25 cellular contexts compared by ENCODE assay signal in the genomic region with DNA sequence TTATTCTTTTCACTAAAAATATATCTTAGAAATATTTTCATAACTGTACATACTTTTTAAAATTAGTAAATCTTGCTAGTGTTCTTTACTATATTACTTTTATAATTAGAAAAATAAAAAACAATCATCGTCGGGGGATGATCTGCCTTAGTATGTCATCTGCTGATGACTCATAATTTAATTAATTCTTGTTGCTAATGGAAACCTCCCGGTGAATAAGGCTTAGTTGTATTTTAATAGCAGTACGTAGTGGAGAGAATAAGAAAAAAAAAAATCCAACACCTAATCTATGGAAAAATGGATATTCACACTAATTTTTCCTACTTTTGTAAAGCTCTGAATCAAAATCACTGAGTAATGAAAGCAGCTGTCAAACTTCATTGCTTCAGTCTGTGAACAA.
DNase-seq lines count a peak whose midpoint lies in the region; ATAC-seq and TF ChIP-seq lines count a peak whose summit lies in the region.
"Had no signal": no experiment of that assay in that cellular context is flagged by ENCODE, and none has a peak within 500 bp of the region (broad histone marks: within the 10 kb centered on the region; RNA-seq: fewer than 3 reads in every experiment).

No MANE protein-coding gene starts in this region.

- no peak overlapping the region for H2BK120ac ChIP-seq in mesenchymal stem cell (ENCODE audit: low read depth, low read length)

- TF ChIP-seq CTCF in RWPE1 (conservative IDR thresholded peaks at IDR 0.05; ENCODE audit: low read depth) (no peak), epithelial cell of proximal tubule (conservative IDR thresholded peaks at IDR 0.05; ENCODE audit: low read depth, low read length) (no peak), smooth muscle cell (IDR thresholded peaks at IDR 0.05; ENCODE audit: borderline replicate concordance, insufficient read depth, poor library complexity, severe bottlenecking) (no peak)

- H4K20me1 ChIP-seq in smooth muscle cell (ENCODE audit: low read depth), result no peaks in the 10 kb centered on the region

- no peak for ATAC-seq in HG02840 (IDR thresholded peaks at IDR 0.05; ENCODE audit: low FRiP score, unreplicated experiment)
- ATAC-seq: CD8-positive, alpha-beta T cell had no signal

- no CpG with 5 or more reads among the region's 4 CpGs for WGBS in mesenchymal stem cell
- 79% methylated on average over 4 of the region's 4 CpGs for WGBS in smooth muscle cell (ENCODE audit: low lambda C conversion rate)

- H3K14ac ChIP-seq in mesenchymal stem cell (ENCODE audit: low read length in 2 of 2), result no peak overlapping the region

- POLR2A ChIA-PET in RWPE1 (lab: Yijun Ruan, JAX; ENCODE audit: low non-redundant PET), result no interaction called here
- POLR2A ChIA-PET in CD8-positive, alpha-beta memory T cell (lab: Charles Lee), result no interaction called here

- H3K4me3 Mint-ChIP-seq in CD8-positive, alpha-beta memory T cell, result no peak overlapping the region
- H3K4me3 Mint-ChIP-seq: activated B cell treated with CpG ODN at 0.5 μM for 24 hours; activated T-cell treated with anti-CD3 and anti-CD28 coated beads, Interleukin-2, amount 50 U/mL, for 24 hours; CD8-positive, alpha-beta T cell had no signal

- no peak overlapping the region for H3K27ac Mint-ChIP-seq in CD8-positive, alpha-beta memory T cell
- H3K27ac Mint-ChIP-seq: activated B cell treated with CpG ODN at 0.5 μM for 24 hours; activated T-cell treated with anti-CD3 and anti-CD28 coated beads, Interleukin-2, amount 50 U/mL, for 24 hours; CD8-positive, alpha-beta T cell had no signal

- no peaks in the 10 kb centered on the region for H3K79me2 ChIP-seq in smooth muscle cell (ENCODE audit: low read depth)

- H4K91ac ChIP-seq in mesenchymal stem cell (ENCODE audit: low read length), result no peak overlapping the region

- H3K36me3 Mint-ChIP-seq in CD8-positive, alpha-beta memory T cell, result peaks cover 0 to under 1% (median 0%) of the 10 kb centered on the region in 3 donors
- H3K36me3 Mint-ChIP-seq: CD8-positive, alpha-beta T cell had no signal

- H2BK12ac ChIP-seq in mesenchymal stem cell (ENCODE audit: low read length in 2 of 2), result no peak overlapping the region

- H2AK5ac ChIP-seq in mesenchymal stem cell (ENCODE audit: low read length, severe bottlenecking), result no peak overlapping the region

- peak overlapping the region; percentile 78 for H3K9ac ChIP-seq in mesenchymal stem cell (ENCODE audit: low read length)
- no peak overlapping the region for H3K9ac ChIP-seq in smooth muscle cell (ENCODE audit: low read depth)

- H3K18ac ChIP-seq in mesenchymal stem cell (ENCODE audit: low read depth in 1 of 2, low read length in 2 of 2), result no peak overlapping the region

- CTCF ChIA-PET in RWPE1 (lab: Yijun Ruan, JAX), result interaction anchor here (1.1 kb wide), 1 partner anchor 20 kb away, joined by 3 read pairs; no protein-coding TSS in a partner anchor
- CTCF ChIA-PET in CD8-positive, alpha-beta memory T cell (lab: Charles Lee), result no interaction called here

- H2AFZ ChIP-seq in mesenchymal stem cell (ENCODE audit: low read depth, low read length), result no peak overlapping the region
- H2AFZ ChIP-seq in smooth muscle cell (ENCODE audit: low read depth), result no peak overlapping the region

- H3K36me3 ChIP-seq in mesenchymal stem cell (ENCODE audit: control insufficient read depth in 1 of 2, insufficient read depth in 2 of 2, low read depth in 1 of 2, low read length in 2 of 2) (no peaks in the 10 kb centered on the region), smooth muscle cell (ENCODE audit: low read depth) (no peaks in the 10 kb centered on the region)
- no peaks in the 10 kb centered on the region for H3K36me3 ChIP-seq in CD8-positive, alpha-beta memory T cell (ENCODE audit: insufficient read depth, low read length)
- H3K36me3 ChIP-seq: esophagus muscularis mucosa, HAP-1, heart left ventricle, neutrophil, SJSA1, stomach had no signal

- no peak overlapping the region for H2BK15ac ChIP-seq in mesenchymal stem cell (ENCODE audit: low read depth, poor library complexity, severe bottlenecking)

- H3K4me2 ChIP-seq in mesenchymal stem cell (ENCODE audit: low read length, poor library complexity, severe bottlenecking) (no peak overlapping the region), smooth muscle cell (no peak overlapping the region)

- H3K27me3 Mint-ChIP-seq in CD8-positive, alpha-beta memory T cell, result peaks cover 0 to 3% of the 10 kb centered on the region in 2 donors
- H3K27me3 Mint-ChIP-seq: activated T-cell treated with anti-CD3 and anti-CD28 coated beads, Interleukin-2, amount 50 U/mL, for 24 hours had no signal

- H3F3A ChIP-seq in smooth muscle cell (ENCODE audit: low read depth), result peaks cover 2% of the 10 kb centered on the region

- DNase-seq in ELR (ENCODE audit: low read depth), result peak; percentile 58
- DNase-seq in RWPE1 (ENCODE audit: low spot score), result peak; percentile 59
- DNase-seq in epithelial cell of proximal tubule (ENCODE audit: low read depth), result peak; percentile 18
- no peak for DNase-seq in mesenchymal stem cell
- no peak for DNase-seq in NCI-H1105 (lab: John Stamatoyannopoulos, UW)
- no peak for DNase-seq in CD8-positive, alpha-beta memory T cell
- no peak for DNase-seq in smooth muscle cell (lab: John Stamatoyannopoulos, UW; ENCODE audit: unreplicated experiment)
- DNase-seq: activated B cell treated with CpG ODN at 0.5 μM for 24 hours; activated naive CD4-positive, alpha-beta T cell; activated T-cell treated with anti-CD3 and anti-CD28 coated beads, Interleukin-2, amount 50 U/mL, for 24 hours; aorta; CD8-positive, alpha-beta T cell; DND-41; heart left ventricle; NCI-H1436; NCI-H2171; NCI-H82; stimulated activated CD4-positive, alpha-beta T cell treated with anti-CD3 and anti-CD28 coated beads, Interleukin-12 subunit alpha, Interleukin-12 subunit beta, amount 100 ng/mL, for 4 hours; stomach; trophoblast cell had no signal

- H3K79me1 ChIP-seq in mesenchymal stem cell (replicated peaks; ENCODE audit: low read length, poor library complexity, severe bottlenecking), result no peaks in the 10 kb centered on the region

- H3K4ac ChIP-seq in mesenchymal stem cell (ENCODE audit: low read depth in 1 of 2, low read length in 2 of 2), result no peak overlapping the region

- H4K8ac ChIP-seq in mesenchymal stem cell (ENCODE audit: low read length), result no peak overlapping the region

- H3K4me1 ChIP-seq in mesenchymal stem cell (ENCODE audit: control insufficient read depth, insufficient read depth, low read depth, low read length), result no peaks in the 10 kb centered on the region
- H3K4me1 ChIP-seq in CD8-positive, alpha-beta memory T cell (ENCODE audit: insufficient read depth, low read length), result no peaks in the 10 kb centered on the region
- no peaks in the 10 kb centered on the region for H3K4me1 ChIP-seq in smooth muscle cell (ENCODE audit: low read depth)
- H3K4me1 ChIP-seq: HAP-1, SJSA1 had no signal

- H3K4me3 ChIP-seq in epithelial cell of proximal tubule (ENCODE audit: low read depth, low read length), result no peak overlapping the region
- no peak overlapping the region for H3K4me3 ChIP-seq in mesenchymal stem cell (ENCODE audit: insufficient read depth in 1 of 2, low read depth in 1 of 2, low read length in 2 of 2)
- H3K4me3 ChIP-seq in CD8-positive, alpha-beta memory T cell (ENCODE audit: low read length), result no peak overlapping the region
- no peak overlapping the region for H3K4me3 ChIP-seq in smooth muscle cell
- H3K4me3 ChIP-seq: esophagus muscularis mucosa, HAP-1, heart left ventricle, SJSA1, stomach had no signal

- H3K23ac ChIP-seq in mesenchymal stem cell (ENCODE audit: low read length in 2 of 2), result no peak overlapping the region

- H2BK5ac ChIP-seq in mesenchymal stem cell (ENCODE audit: low read depth, low read length, poor library complexity, severe bottlenecking), result no peak overlapping the region

- H3K27ac ChIP-seq in RWPE1, result no peak overlapping the region
- H3K27ac ChIP-seq in mesenchymal stem cell (ENCODE audit: low read length, poor library complexity, severe bottlenecking), result no peak overlapping the region
- no peak overlapping the region for H3K27ac ChIP-seq in CD8-positive, alpha-beta memory T cell (ENCODE audit: low read depth, low read length)
- H3K27ac ChIP-seq in smooth muscle cell (ENCODE audit: low read depth), result no peak overlapping the region
- H3K27ac ChIP-seq: esophagus muscularis mucosa, heart left ventricle, neutrophil, SJSA1, stomach had no signal

- H3K9me3 ChIP-seq in mesenchymal stem cell (ENCODE audit: control insufficient read depth, low read length), result no peaks in the 10 kb centered on the region
- H3K9me3 ChIP-seq in CD8-positive, alpha-beta memory T cell (ENCODE audit: low read length), result no peaks in the 10 kb centered on the region
- no peaks in the 10 kb centered on the region for H3K9me3 ChIP-seq in smooth muscle cell (replicated peaks; ENCODE audit: low read depth)
- H3K9me3 ChIP-seq: esophagus muscularis mucosa, HAP-1, neutrophil, SJSA1, stomach had no signal

- H3K4me1 Mint-ChIP-seq in CD8-positive, alpha-beta memory T cell, result peaks cover 0 to 3% (median 0%) of the 10 kb centered on the region in 3 donors

- peaks cover 0 to 4% (median 0%) of the 10 kb centered on the region in 5 donors for H3K9me3 Mint-ChIP-seq in CD8-positive, alpha-beta memory T cell
- H3K9me3 Mint-ChIP-seq: activated B cell treated with CpG ODN at 0.5 μM for 24 hours; activated T-cell treated with anti-CD3 and anti-CD28 coated beads, Interleukin-2, amount 50 U/mL, for 24 hours had no signal

- H3K27me3 ChIP-seq in mesenchymal stem cell (ENCODE audit: control insufficient read depth in 1 of 2, insufficient read depth in 1 of 2, low read length in 2 of 2) (no peaks in the 10 kb centered on the region), smooth muscle cell (ENCODE audit: low read depth) (no peaks in the 10 kb centered on the region)
- no peaks in the 10 kb centered on the region for H3K27me3 ChIP-seq in CD8-positive, alpha-beta memory T cell (ENCODE audit: insufficient read depth, low read length, poor library complexity, severe bottlenecking)
- H3K27me3 ChIP-seq: esophagus muscularis mucosa, heart left ventricle, neutrophil, SJSA1, stomach had no signal

Comparison
In these comparisons a context has a peak if more than half of its experiments do, and no peak if none do; other contexts are left out.
1. DNase-seq: peak in ELR (single experiment), RWPE1 (single experiment) and epithelial cell of proximal tubule (single experiment); none in mesenchymal stem cell (single experiment), NCI-H1105 (single experiment), CD8-positive, alpha-beta memory T cell (0 of 5) and smooth muscle cell (single experiment).